Comparison of ENCODE assay signal across 8 cellular contexts in genomic region chr1:2301607-2302291, GRCh38.
DNase-seq lines count a peak whose midpoint lies in the region; ATAC-seq and TF ChIP-seq lines count a peak whose summit lies in the region.
"Had no signal": no experiment of that assay in that cellular context is flagged by ENCODE, and none has a peak within 500 bp of the region (broad histone marks: within the 10 kb centered on the region; RNA-seq: fewer than 3 reads in every experiment).

No MANE protein-coding gene starts in this region.

- H3K27ac ChIP-seq in esophagus (ENCODE audit: low read depth in 2 of 2, low read length in 1 of 2): peak overlapping the region; percentile 76 to 77
- H3K27ac ChIP-seq: WERI-Rb-1 had no signal

- CTCF ChIA-PET in T-cell (lab: Charles Lee): interaction anchor here in 1 of 2 donors (0.6 to 2.6 kb wide), 7 partner anchors 10 to 68 kb away, joined by 3 to 9 read pairs (median 4); no protein-coding TSS in a partner anchor

- peaks cover 7 to 40% of the 10 kb centered on the region in 2 donors for H3K4me1 ChIP-seq in esophagus (ENCODE audit: control insufficient read depth in 2 of 2, insufficient read depth in 2 of 2, low read length in 1 of 2)

- no peaks in the 10 kb centered on the region for H3K27me3 ChIP-seq in esophagus (ENCODE audit: control insufficient read depth in 1 of 2, insufficient read depth in 2 of 2, low read length in 2 of 2)

- peak overlapping the region; percentile 73 to 81 (median 80) for H3K4me3 Mint-ChIP-seq in T-cell
- peak overlapping the region; percentile 76 for H3K4me3 Mint-ChIP-seq in stimulated activated memory B cell treated with anti-CD40 and anti-IgM and Interleukin-4, amounts not matched to agents 10 μg/mL and 1 μg/mL and 100 μg/mL, for 72 hours

- H3K36me3 Mint-ChIP-seq in T-cell: peaks cover 24% of the 10 kb centered on the region
- peaks cover 31% of the 10 kb centered on the region for H3K36me3 Mint-ChIP-seq in stimulated activated memory B cell treated with anti-CD40 and anti-IgM and Interleukin-4, amounts not matched to agents 10 μg/mL and 1 μg/mL and 100 μg/mL, for 72 hours

- no peak for TF ChIP-seq CTCF in GM12865 (IDR thresholded peaks at IDR 0.05; ENCODE audit: insufficient read depth, low read depth, low read length, missing control alignments)

- POLR2A ChIA-PET in T-cell (lab: Charles Lee): interaction anchor here (0.6 to 2.7 kb wide), 11 partner anchors 10 to 74 kb away, joined by 3 to 25 read pairs (median 6); no protein-coding TSS in a partner anchor

- H3K4me1 Mint-ChIP-seq in T-cell: peaks cover 42 to 61% (median 53%) of the 10 kb centered on the region in 3 donors
- peaks cover 62% of the 10 kb centered on the region for H3K4me1 Mint-ChIP-seq in stimulated activated memory B cell treated with anti-CD40 and anti-IgM and Interleukin-4, amounts not matched to agents 10 μg/mL and 1 μg/mL and 100 μg/mL, for 72 hours

- DNase-seq in GM12865 (ENCODE audit: low read depth) (no peak), T-cell (peak in 3 of 34 experiments; percentile 15 to 44 (median 19)), HuH-7.5 (ENCODE audit: low spot score) (no peak), cortex of kidney (lab: John Stamatoyannopoulos, UW) (no peak)
- DNase-seq: WERI-Rb-1 had no signal

- ATAC-seq in T-cell (replicated peaks in 1 of 4): no peak
- no peak for ATAC-seq in stimulated activated memory B cell treated with anti-CD40 and anti-IgM and Interleukin-4, amounts not matched to agents 10 μg/mL and 1 μg/mL and 100 μg/mL, for 72 hours
- no peak for ATAC-seq in GM19023 (IDR thresholded peaks at IDR 0.05; ENCODE audit: unreplicated experiment)

- peak overlapping the region; percentile 90 to 95 for H3K27ac Mint-ChIP-seq in T-cell
- H3K27ac Mint-ChIP-seq in stimulated activated memory B cell treated with anti-CD40 and anti-IgM and Interleukin-4, amounts not matched to agents 10 μg/mL and 1 μg/mL and 100 μg/mL, for 72 hours: peak overlapping the region; percentile 86

- H3K4me3 ChIP-seq in GM12865 (ENCODE audit: low read depth, low read length) (peak overlapping the region; percentile 66), esophagus (ENCODE audit: low read depth in 1 of 2, low read length in 2 of 2) (no peak overlapping the region)

- no peaks in the 10 kb centered on the region for H3K9me3 Mint-ChIP-seq in T-cell
- no peaks in the 10 kb centered on the region for H3K9me3 Mint-ChIP-seq in stimulated activated memory B cell treated with anti-CD40 and anti-IgM and Interleukin-4, amounts not matched to agents 10 μg/mL and 1 μg/mL and 100 μg/mL, for 72 hours

- H3K27me3 Mint-ChIP-seq in T-cell: no peaks in the 10 kb centered on the region
- H3K27me3 Mint-ChIP-seq in stimulated activated memory B cell treated with anti-CD40 and anti-IgM and Interleukin-4, amounts not matched to agents 10 μg/mL and 1 μg/mL and 100 μg/mL, for 72 hours: no peaks in the 10 kb centered on the region

- H3K9me3 ChIP-seq in esophagus (ENCODE audit: control insufficient read depth in 2 of 2, insufficient read depth in 1 of 2, low read depth in 1 of 2, low read length in 1 of 2): no peaks in the 10 kb centered on the region

- peaks cover 3 to 40% of the 10 kb centered on the region in 2 donors for H3K36me3 ChIP-seq in esophagus (ENCODE audit: control insufficient read depth in 2 of 2, insufficient read depth in 2 of 2, low read length in 1 of 2)

- 79 to 80% methylated on average over 17 of the region's 17 CpGs for WGBS in esophagus, 2 donors
